ENCODE assay signal across 1 cellular context in genomic region chr2:240620859-240621258, GRCh38.
TF ChIP-seq lines count a peak whose summit lies in the region.

No MANE protein-coding gene starts in this region.

TF ChIP-seq in GM12878, 131 proteins besides CTCF, POLR2A, EP300 and RAD21:
- TF ChIP-seq MEF2B (IDR thresholded peaks at IDR 0.05; ENCODE audit: partially characterized antibody, poor library complexity, severe bottlenecking) = peak; percentile 6
- 0 out of 2 replicates have a peak, but pooled peaks have one; percentile 30 for TF ChIP-seq RUNX3 (IDR thresholded peaks at IDR 0.05; ENCODE audit: low read length)
- 0 out of 2 replicates have a peak, but pooled peaks have one; percentile 33 for TF ChIP-seq CHD2 (IDR thresholded peaks at IDR 0.05; ENCODE audit: borderline replicate concordance, low read depth, low read length)
- TF ChIP-seq MLLT1 (IDR thresholded peaks at IDR 0.05) = 0 out of 2 replicates have a peak, but pooled peaks have one; percentile 11
- peak; percentile 47; the same call in 1 of the 2 replicates for TF ChIP-seq IKZF1 (conservative IDR thresholded peaks at IDR 0.05)
- TF ChIP-seq PAX5 (IDR thresholded peaks at IDR 0.05; ENCODE audit: borderline replicate concordance, low read depth, low read length) = peak; percentile 14; the same call in 1 of the 2 replicates
- TF ChIP-seq TBL1XR1 (IDR thresholded peaks at IDR 0.05; ENCODE audit: low read depth, low read length) = 0 out of 2 replicates have a peak, but pooled peaks have one; percentile 7
- TF ChIP-seq SMARCA5 (IDR thresholded peaks at IDR 0.05) = no peak
- TF ChIP-seq BCL11A (IDR thresholded peaks at IDR 0.05; ENCODE audit: low read depth, low read length) = 0 out of 2 replicates have a peak, but pooled peaks have one; percentile 20
- 0 out of 2 replicates have a peak, but pooled peaks have one; percentile 31 for TF ChIP-seq IRF4 (IDR thresholded peaks at IDR 0.05; ENCODE audit: low read depth, low read length)
- TF ChIP-seq SPI1 (IDR thresholded peaks at IDR 0.05; ENCODE audit: borderline replicate concordance, insufficient read depth, low read depth, low read length) = peak; percentile 88
- no peak for TF ChIP-seq BRCA1 (IDR thresholded peaks at IDR 0.05; ENCODE audit: low read depth, low read length)
- TF ChIP-seq EED (IDR thresholded peaks at IDR 0.05; ENCODE audit: low read depth) = peak; percentile 65
- TF ChIP-seq MTA3 (IDR thresholded peaks at IDR 0.05; ENCODE audit: borderline replicate concordance, low read length) = no peak
- TF ChIP-seq CHD1 (IDR thresholded peaks at IDR 0.05; ENCODE audit: low read depth, low read length) = no peak
- TF ChIP-seq CEBPZ (IDR thresholded peaks at IDR 0.05; ENCODE audit: low read depth, low read length) = no peak
TF ChIP-seq in GM12878: peak in this region for 11.
